Comparison of ENCODE assay signal across 8 cellular contexts in the genomic region with DNA sequence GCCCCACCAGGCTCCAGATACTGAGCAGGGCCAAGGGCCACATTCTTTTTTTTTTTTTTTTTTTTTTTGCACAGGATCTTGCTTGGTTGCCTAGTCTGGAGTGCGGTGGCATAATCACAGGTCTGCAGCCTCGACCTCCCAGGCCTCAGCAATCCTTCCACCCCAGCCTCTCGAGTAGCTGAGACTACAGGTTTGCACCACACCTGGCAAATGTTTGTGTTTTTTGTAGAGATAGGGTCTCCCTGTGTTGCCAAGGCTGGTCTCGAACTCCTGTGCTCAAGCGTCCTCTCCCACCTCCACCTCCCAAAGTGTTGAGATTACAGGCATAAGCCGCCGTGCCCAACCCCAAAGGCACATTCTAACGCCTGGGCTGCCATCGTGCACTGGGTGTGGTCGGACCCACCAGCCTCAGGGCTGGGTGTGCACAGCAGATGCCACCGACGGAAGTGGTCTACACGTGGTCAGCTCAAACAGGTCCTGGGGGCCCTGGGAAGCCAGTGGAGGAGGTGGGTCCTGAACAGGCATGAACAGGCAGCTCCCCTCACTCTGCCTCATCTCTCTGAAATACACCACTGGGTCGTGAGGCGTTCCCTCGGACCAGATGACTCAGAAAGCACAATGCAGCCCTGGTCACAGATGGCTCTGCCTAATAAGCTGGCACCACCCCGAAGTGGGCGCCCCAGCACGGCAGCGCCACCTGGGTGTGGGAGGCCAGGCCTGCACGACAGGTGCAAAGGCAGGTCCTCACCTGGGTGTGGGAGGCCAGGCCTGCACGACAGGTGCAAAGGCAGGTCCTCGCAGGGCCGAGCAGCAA. TPM values are rescaled to one million over a fixed set of nuclear protein-coding genes. Genes with fewer than 3 reads are reported as not detected.
A peak's percentile ranks its signal among the peaks of the same experiment; 100 is the strongest.
DNase-seq lines count a peak whose midpoint lies in the region; ATAC-seq and TF ChIP-seq lines count a peak whose summit lies in the region.

No MANE protein-coding gene starts in this region.

- H3K27me3 Mint-ChIP-seq in osteocyte (ENCODE audit: unreplicated experiment), result peaks cover 6% of the 10 kb centered on the region

- no peak overlapping the region for H3K4me3 Mint-ChIP-seq in osteocyte (ENCODE audit: unreplicated experiment)

- H4K20me1 ChIP-seq in Karpas-422 (ENCODE audit: insufficient read depth, low read depth, low read length), result no peaks in the 10 kb centered on the region

- TF ChIP-seq CTCF in WERI-Rb-1 (IDR thresholded peaks at IDR 0.05; ENCODE audit: low read depth, low read length) (peak; percentile 85), osteocyte (IDR thresholded peaks at IDR 0.05) (peak; percentile 45)

- no peak overlapping the region for H3K9ac ChIP-seq in Karpas-422 (ENCODE audit: low read length)

- H3K36me3 Mint-ChIP-seq in osteocyte (ENCODE audit: unreplicated experiment), result no peaks in the 10 kb centered on the region

- H3K9me2 ChIP-seq in Karpas-422 (replicated peaks; ENCODE audit: insufficient read depth, low read length), result no peaks in the 10 kb centered on the region

- DNase-seq in COLO668 (lab: John Stamatoyannopoulos, UW; ENCODE audit: unreplicated experiment), result peak; percentile 69
- DNase-seq in Karpas-422, result peak; percentile 84
- DNase-seq in WERI-Rb-1, result peak; percentile 87
- DNase-seq in dermis blood vessel endothelial cell, result peak; percentile 44
- no peak for DNase-seq in osteocyte (ENCODE audit: extremely low spot score, unreplicated experiment)
- no peak for DNase-seq in SKM-1 treated with dmso at 0.1 percent for 144 hours (lab: John Stamatoyannopoulos, UW; ENCODE audit: unreplicated experiment)
- DNase-seq in AML-193 (lab: John Stamatoyannopoulos, UW), result no peak

- H2AFZ ChIP-seq in Karpas-422 (ENCODE audit: low read length), result peak overlapping the region; percentile 62; the same call in 1 of the 2 replicates

- H3K4me3 ChIP-seq in Karpas-422 (ENCODE audit: low read length) (no peak overlapping the region), WERI-Rb-1 (ENCODE audit: low read depth, low read length) (no peak overlapping the region)

- peaks cover 15% of the 10 kb centered on the region for H3K4me1 Mint-ChIP-seq in osteocyte (ENCODE audit: unreplicated experiment)

- H3K27ac ChIP-seq in Karpas-422 (ENCODE audit: low read length), result no peak overlapping the region
- H3K27ac ChIP-seq in WERI-Rb-1, result peak overlapping the region; percentile 80

- no peak overlapping the region for H3K27ac Mint-ChIP-seq in osteocyte (ENCODE audit: unreplicated experiment)

- no peak for ATAC-seq in GM18498 (IDR thresholded peaks at IDR 0.05; ENCODE audit: unreplicated experiment)

- H3K4me1 ChIP-seq in Karpas-422 (ENCODE audit: low read length), result no peaks in the 10 kb centered on the region

- H3K9me3 ChIP-seq in Karpas-422 (ENCODE audit: low read length) (no peaks in the 10 kb centered on the region), WERI-Rb-1 (ENCODE audit: severe bottlenecking) (no peaks in the 10 kb centered on the region)

- H3K36me3 ChIP-seq in Karpas-422 (ENCODE audit: insufficient read depth, low read length) (no peaks in the 10 kb centered on the region), WERI-Rb-1 (no peaks in the 10 kb centered on the region)

- H3K79me2 ChIP-seq in Karpas-422 (ENCODE audit: low read length), result no peaks in the 10 kb centered on the region

- H3K27me3 ChIP-seq in Karpas-422 (ENCODE audit: low read length), result no peaks in the 10 kb centered on the region
- H3K27me3 ChIP-seq in WERI-Rb-1 (ENCODE audit: insufficient read depth, low read depth, severe bottlenecking), result no peaks in the 10 kb centered on the region

- H3K9me3 Mint-ChIP-seq in osteocyte (ENCODE audit: unreplicated experiment), result peaks cover 5% of the 10 kb centered on the region

- H3K4me2 ChIP-seq in Karpas-422 (ENCODE audit: low read depth, low read length, poor library complexity, severe bottlenecking), result no peak overlapping the region

RNA-seq across cellular contexts. Expression of a gene that starts 5.1 kb away (rescaled TPM):
- total RNA-seq in Karpas-422 (2014; rRNA removed; shearing (Covaris generic); ENCODE audit: low replicate concordance), result not detected in 2 replicates
- total RNA-seq in dermis blood vessel endothelial cell (0.42 and 5.6 TPM in 2 replicates), osteocyte (61.0 and 63.3 TPM in 2 replicates)

RNA-seq across cellular contexts. Expression of a gene that starts 29.9 kb away (rescaled TPM):
- 0.76 TPM in 1 of 2 replicates, not detected in the other for total RNA-seq in Karpas-422 (2014; rRNA removed; shearing (Covaris generic); ENCODE audit: low replicate concordance)
- total RNA-seq in dermis blood vessel endothelial cell (0.09 and 0.68 TPM in 2 replicates), osteocyte (0.40 and 0.50 TPM in 2 replicates)

RNA-seq across cellular contexts. Expression of a gene that starts 43.5 kb away (rescaled TPM):
- 1.7 TPM in 1 of 2 replicates, not detected in the other for total RNA-seq in Karpas-422 (2014; rRNA removed; shearing (Covaris generic); ENCODE audit: low replicate concordance)
- total RNA-seq in dermis blood vessel endothelial cell (41.4 and 80.2 TPM in 2 replicates), osteocyte (1,725 and 1,814 TPM in 2 replicates)

RNA-seq across cellular contexts. Expression of a gene that starts 50.3 kb away (rescaled TPM):
- total RNA-seq in Karpas-422 (2014; rRNA removed; shearing (Covaris generic); ENCODE audit: low replicate concordance), result 125 and 216 TPM in 2 replicates
- total RNA-seq in dermis blood vessel endothelial cell, result 0.37 and 3.4 TPM in 2 replicates
- total RNA-seq in osteocyte, result 352 and 355 TPM in 2 replicates

RNA-seq across cellular contexts. Expression of a gene that starts 50.6 kb away (rescaled TPM):
- 28.9 and 34.6 TPM in 2 replicates for total RNA-seq in Karpas-422 (2014; rRNA removed; shearing (Covaris generic); ENCODE audit: low replicate concordance)
- total RNA-seq in dermis blood vessel endothelial cell (43.2 and 52.2 TPM in 2 replicates), osteocyte (27.0 and 28.0 TPM in 2 replicates)

Comparison
In these comparisons a context has a peak if more than half of its experiments do, and no peak if none do; other contexts are left out.
1. DNase-seq: peak in COLO668 (single experiment), Karpas-422 (single experiment), WERI-Rb-1 (single experiment) and dermis blood vessel endothelial cell (single experiment); none in osteocyte (single experiment), SKM-1 treated with dmso at 0.1 percent for 144 hours (single experiment) and AML-193 (0 of 2).
2. RNA of a gene that starts 43.5 kb away (total RNA-seq): 1,725 to 1,814 TPM in osteocyte; 41.4 to 80.2 TPM in dermis blood vessel endothelial cell and 1.7 TPM in Karpas-422; every median in the first group is over 10 times any median in the second.